Comparison of ENCODE assay signal across 27 cellular contexts in the genomic region with DNA sequence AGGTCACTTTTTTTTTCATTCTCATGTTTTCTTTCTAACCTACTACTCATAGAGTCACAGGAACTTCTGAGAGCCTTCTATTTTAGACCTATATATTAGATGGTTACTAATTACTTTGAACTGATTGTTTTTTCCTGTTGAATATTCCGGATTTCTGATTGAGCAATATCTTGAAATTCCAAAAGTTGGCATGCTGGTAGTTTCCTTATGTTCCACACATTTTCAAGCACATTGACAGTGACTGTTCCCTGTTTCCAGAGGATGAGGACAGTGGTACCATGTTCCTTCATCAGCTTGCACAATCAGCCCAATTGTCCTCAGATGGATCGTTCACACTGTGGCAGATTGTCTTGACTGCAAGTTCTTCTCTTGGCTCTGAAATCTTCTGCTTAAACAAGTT.
"Had no signal": no experiment of that assay in that cellular context is flagged by ENCODE, and none has a peak within 500 bp of the region (broad histone marks: within the 10 kb centered on the region; RNA-seq: fewer than 3 reads in every experiment).

No MANE protein-coding gene starts in this region.

- DNase-seq: cortex of kidney; dorsolateral prefrontal cortex; effector CD4-positive, alpha-beta T cell; endodermal cell; hypothalamus; immature natural killer cell; islet precursor cell; left ventricle myocardium superior; lower lobe of right lung; natural killer cell; pancreas; right lobe of liver; stimulated activated CD4-positive, alpha-beta T cell treated with anti-CD3 and anti-CD28 coated beads, Interleukin-12 subunit alpha, Interleukin-12 subunit beta, amount 100 ng/mL, for 4 hours; stimulated activated CD4-positive, alpha-beta T cell treated with anti-CD3 and anti-CD28 coated beads, Interleukin-1b, Interleukin-23, amount 100 ng/mL, for 48 hours; stimulated activated CD4-positive, alpha-beta T cell treated with anti-CD3 and anti-CD28 coated beads, Interleukin-4, amount 100 ng/mL, for 1 hour; stimulated activated CD8-positive, alpha-beta memory T cell treated with anti-CD3 and anti-CD28 coated beads, Interleukin-4, amount 100 ng/mL, for 48 hours; stimulated activated naive CD4-positive, alpha-beta T cell; stimulated activated naive CD8-positive, alpha-beta T cell treated with anti-CD3 and anti-CD28 coated beads, Interleukin-15, amount 100 ng/mL, for 72 hours; transverse colon had no signal

- FAIRE-seq: pancreas had no signal

- ATAC-seq: esophagus mucosa; left ventricle myocardium superior; lower lobe of right lung; natural killer cell; pancreas; right lobe of liver; stimulated activated naive CD8-positive, alpha-beta T cell treated with anti-CD3 and anti-CD28 coated beads, Interleukin-15, amount 100 ng/mL, for 72 hours had no signal

- H3K27me3 Mint-ChIP-seq: stimulated activated naive CD8-positive, alpha-beta T cell treated with anti-CD3 and anti-CD28 coated beads, Interleukin-15, amount 100 ng/mL, for 72 hours had no signal

- H3K4me2 ChIP-seq: smooth muscle cell had no signal

- H3K27me3 ChIP-seq: dorsolateral prefrontal cortex, neutrophil, pancreas, right lobe of liver, suprapubic skin, transverse colon, vagina had no signal

- H3K9me3 ChIP-seq: lower lobe of right lung, neutrophil, pancreas, right lobe of liver, suprapubic skin, transverse colon, vagina had no signal

- H3K9me3 Mint-ChIP-seq: endodermal cell; immature natural killer cell; memory B cell; natural killer cell; stimulated activated naive CD8-positive, alpha-beta T cell treated with anti-CD3 and anti-CD28 coated beads, Interleukin-15, amount 100 ng/mL, for 72 hours had no signal

- H3K27ac Mint-ChIP-seq: endodermal cell; immature natural killer cell; memory B cell; natural killer cell; progenitor cell of endocrine pancreas; stimulated activated naive CD8-positive, alpha-beta T cell treated with anti-CD3 and anti-CD28 coated beads, Interleukin-15, amount 100 ng/mL, for 72 hours had no signal

- H3K4me3 ChIP-seq: dorsolateral prefrontal cortex, lower lobe of right lung, pancreas, right lobe of liver, smooth muscle cell, suprapubic skin, transverse colon, vagina had no signal

- H3K36me3 ChIP-seq: lower lobe of right lung, neutrophil, pancreas, right lobe of liver, suprapubic skin, transverse colon, vagina had no signal

- H3K4me1 ChIP-seq: pancreas, right lobe of liver, transverse colon, vagina had no signal

- H3K4me1 Mint-ChIP-seq: immature natural killer cell; natural killer cell; stimulated activated naive CD8-positive, alpha-beta T cell treated with anti-CD3 and anti-CD28 coated beads, Interleukin-15, amount 100 ng/mL, for 72 hours had no signal

- H3K27ac ChIP-seq: dorsolateral prefrontal cortex, epithelial cell of prostate, lower lobe of right lung, neutrophil, pancreas, right lobe of liver, suprapubic skin, transverse colon, vagina had no signal

- H3K36me3 Mint-ChIP-seq: immature natural killer cell, memory B cell, natural killer cell had no signal

- H3K4me3 Mint-ChIP-seq: endodermal cell; immature natural killer cell; memory B cell; natural killer cell; stimulated activated naive CD8-positive, alpha-beta T cell treated with anti-CD3 and anti-CD28 coated beads, Interleukin-15, amount 100 ng/mL, for 72 hours had no signal
